In genomic region chr11:72222106-72222891, GRCh38 we compare ENCODE assay signal across 8 cellular contexts. TPM values are rescaled to one million over a fixed set of nuclear protein-coding genes. Genes with fewer than 3 reads are reported as not detected.
A peak's percentile ranks its signal among the peaks of the same experiment; 100 is the strongest.
DNase-seq lines count a peak whose midpoint lies in the region; ATAC-seq, FAIRE-seq and TF ChIP-seq lines count a peak whose summit lies in the region.

No MANE protein-coding gene starts in this region.

- TSS peak; percentile 92 for BruUV-seq in GM12878 (replicated peaks; lab: Mats Ljungman, UMichigan)

- ATAC-seq in heart left ventricle (no peak), Right ventricle myocardium superior (ENCODE audit: poor library complexity) (no peak), GM12878 (no peak), memory B cell (ENCODE audit: low read depth) (no peak), HG02571 (IDR thresholded peaks at IDR 0.05; ENCODE audit: unreplicated experiment) (no peak)

- H3K9me3 ChIP-seq in heart left ventricle (no peaks in the 10 kb centered on the region), GM12878 (replicated peaks; ENCODE audit: control insufficient read depth, insufficient read depth, low read length) (no peaks in the 10 kb centered on the region), vagina (no peaks in the 10 kb centered on the region)

- peaks cover 26% of the 10 kb centered on the region for H3K79me2 ChIP-seq in GM12878 (ENCODE audit: control insufficient read depth, insufficient read depth, low read length)

- H3K4me1 ChIP-seq in heart left ventricle (peaks cover 0 to 55% (median 17%) of the 10 kb centered on the region in 12 donors), GM12878 (ENCODE audit: control insufficient read depth, insufficient read depth, low read length) (peaks cover 23% of the 10 kb centered on the region), vagina (peaks cover 31% of the 10 kb centered on the region)

- TF ChIP-seq RAD21 in GM12878 (IDR thresholded peaks at IDR 0.05; ENCODE audit: insufficient read depth, low read depth, low read length): no peak

- H3K27ac ChIP-seq in heart left ventricle (peak overlapping the region in 11 of 12 donors; percentile 96 to 100 (median 99)), GM12878 (ENCODE audit: control insufficient read depth, insufficient read depth) (peak overlapping the region; percentile 75), vagina (peak overlapping the region; percentile 97)

- no peak for TF ChIP-seq EP300 in GM12878 (IDR thresholded peaks at IDR 0.05; ENCODE audit: borderline replicate concordance in 1 of 2, control insufficient read depth in 1 of 2, low read depth in 2 of 2, low read length in 2 of 2)

- peak overlapping the region; percentile 20 for H2AFZ ChIP-seq in GM12878 (ENCODE audit: control insufficient read depth, low read depth, low read length)

- no peak for TF ChIP-seq CTCF in heart left ventricle (IDR thresholded peaks at IDR 0.05)
- TF ChIP-seq CTCF in GM12878 (IDR thresholded peaks at IDR 0.05 in 2 of 3, conservative IDR thresholded peaks at IDR 0.05 in 1 of 3; ENCODE audit: control insufficient read depth in 2 of 3, extremely low read depth in 1 of 3, insufficient read depth in 1 of 3, low read depth in 3 of 3, low read length in 3 of 3): no peak
- no peak for TF ChIP-seq CTCF in vagina (IDR thresholded peaks at IDR 0.05)

- H3K4me3 ChIP-seq in heart left ventricle (peak overlapping the region; percentile 58 to 99 (median 88)), GM12878 (peak overlapping the region; percentile 99), vagina (peak overlapping the region; percentile 89 to 94)

- FAIRE-seq in GM12878 (lab: Jason Lieb, UNC): no peak

- H3K4me3 Mint-ChIP-seq in memory B cell: peak overlapping the region; percentile 93

- H3K4me2 ChIP-seq in GM12878 (ENCODE audit: control insufficient read depth, insufficient read depth): peak overlapping the region; percentile 77

- H3K9me3 Mint-ChIP-seq in memory B cell: no peaks in the 10 kb centered on the region

- DNase-seq in heart left ventricle (peak in 1 of 5 donors; percentile 27), Right ventricle myocardium superior (no peak), GM12878 (ENCODE audit: low read depth, low spot score) (no peak), memory B cell (ENCODE audit: low spot score in 2 of 2) (peak in 1 of 2 donors; percentile 6), vagina (ENCODE audit: extremely low spot score in 2 of 2) (peak; percentile 43 to 89), NCI-H1092 (lab: John Stamatoyannopoulos, UW) (no peak), hippocampal formation (lab: John Stamatoyannopoulos, UW) (no peak)

- peak overlapping the region; percentile 91 for H3K27ac Mint-ChIP-seq in memory B cell

- intact Hi-C loops in heart left ventricle (cut with DNase I) (loop anchor here in 5 of 10 donors (2.0 to 10.0 kb wide), 6 partner anchors 109 to 207 kb away; partner anchors contain the start of gene ANAPC15 (in 2 of the 5)), Right ventricle myocardium superior (cut with DNase I) (no loop called here), GM12878 (cut with micrococcal nuclease; ENCODE audit: unreplicated experiment) (loop anchor here (5.0 kb wide), 1 partner anchor 210 kb away; the partner anchor contains the start of gene CLPB), vagina (cut with DNase I) (no loop called here)

- in situ Hi-C loops in GM12878 (cut with MboI): no loop called here

- H3K4me1 Mint-ChIP-seq in memory B cell: peaks cover 45% of the 10 kb centered on the region

- TF ChIP-seq POLR2A in heart left ventricle (IDR thresholded peaks at IDR 0.05) (no peak), GM12878 (IDR thresholded peaks at IDR 0.05; ENCODE audit: low read depth, low read length) (no peak), vagina (IDR thresholded peaks at IDR 0.05) (no peak)

- POLR2A ChIA-PET in GM12878 (lab: Charles Lee): interaction anchor here (0.5 to 1.6 kb wide), 4 partner anchors 14 to 110 kb away, joined by 3 to 7 read pairs (median 4); partner anchors contain the start of gene ANAPC15

- no peaks in the 10 kb centered on the region for H3K27me3 Mint-ChIP-seq in memory B cell

- H4K20me1 ChIP-seq in GM12878 (ENCODE audit: control insufficient read depth, insufficient read depth): no peaks in the 10 kb centered on the region

- SMC1A ChIA-PET in GM12878 (lab: Charles Lee; ENCODE audit: uncharacterized antibody, unreplicated experiment): interaction anchor here (0.6 to 2.3 kb wide), 6 partner anchors 16 to 209 kb away, joined by 3 to 8 read pairs (median 3); no protein-coding TSS in a partner anchor

- H3K27me3 ChIP-seq in heart left ventricle: peaks cover 0 to 7% (median 0%) of the 10 kb centered on the region in 9 donors
- no peaks in the 10 kb centered on the region for H3K27me3 ChIP-seq in GM12878 (replicated peaks in 1 of 2; ENCODE audit: control insufficient read depth in 2 of 2, insufficient read depth in 2 of 2, low read length in 1 of 2)
- H3K27me3 ChIP-seq in vagina: no peaks in the 10 kb centered on the region

- WGBS in heart left ventricle, 4 donors: 59 to 68% (median 63%) methylated on average over 6 of the region's 6 CpGs
- 40% methylated on average over 6 of the region's 6 CpGs for WGBS in GM12878 (ENCODE audit: insufficient coverage, insufficient replicate concordance, low lambda C conversion rate, missing lambda C conversion rate)

- H3K36me3 ChIP-seq in heart left ventricle: peaks cover 0 to 7% (median 4%) of the 10 kb centered on the region in 9 donors
- peaks cover 0 to under 1% of the 10 kb centered on the region in 2 experiments; a peak in 1 of 4 replicates for H3K36me3 ChIP-seq in GM12878 (ENCODE audit: control insufficient read depth in 2 of 2, insufficient read depth in 2 of 2, low read length in 1 of 2)
- no peaks in the 10 kb centered on the region for H3K36me3 ChIP-seq in vagina

- RAD21 ChIA-PET in GM12878 (lab: Charles Lee; ENCODE audit: unreplicated experiment): interaction anchor here (0.9 to 2.4 kb wide), 6 partner anchors 25 to 500 kb away, joined by 3 to 11 read pairs (median 4); partner anchors contain the start of gene XNDC1N

- CTCF ChIA-PET in GM12878 (lab: Yijun Ruan, JAX): interaction anchor here (0.9 to 1.9 kb wide), 11 partner anchors 14 to 294 kb away, joined by 3 to 8 read pairs (median 4); partner anchors contain the start of genes CLPB and XNDC1N

- H3K36me3 Mint-ChIP-seq in memory B cell: no peaks in the 10 kb centered on the region

- peak overlapping the region; percentile 68 for H3K9ac ChIP-seq in GM12878 (ENCODE audit: control insufficient read depth, insufficient read depth, low read length)

RNA-seq across cellular contexts. Expression of gene INPPL1, which starts 2.3 kb away (rescaled TPM):
- total RNA-seq in heart left ventricle: 100 to 1,000 TPM in 5 of 9 donors, 10 to 100 TPM in 4; 94.7 to 146 (median 112) TPM
- 10 to 100 TPM; 73.2 to 89.1 TPM for polyA plus RNA-seq in heart left ventricle
- 133 TPM for total RNA-seq in Right ventricle myocardium superior
- 149 and 152 TPM in 2 replicates for total RNA-seq in GM12878 (2013; cell fraction: nucleolus; rRNA removed)
- total RNA-seq in GM12878 (2014; rRNA removed): 62.3 and 66.3 TPM in 2 replicates
- 32.1 and 33.1 TPM in 2 replicates for total RNA-seq in GM12878 (2014; rRNA removed; fragmentation: Illumina TruSeq; extraction: Trizol)
- 110 and 116 TPM in 2 replicates for total RNA-seq in GM12878 (2021)
- 39.6 TPM for polyA plus RNA-seq in GM12878 (2011; ENCODE audit: low read depth)
- 36.2 and 68.8 TPM in 2 replicates for polyA plus RNA-seq in GM12878 (2011; rRNA removed)
- 45.3 and 59.8 TPM in 2 replicates for polyA plus RNA-seq in GM12878 (2011; cell fraction: cytosol; rRNA removed)
- polyA plus RNA-seq in GM12878 (2011; cell fraction: nucleus; rRNA removed): 613 and 647 TPM in 2 replicates
- 71.7 and 110 TPM in 2 replicates for polyA plus RNA-seq in GM12878 (2012)
- 54.7 and 62.3 TPM in 2 replicates for polyA plus RNA-seq in GM12878 (2014; fragmentation: Illumina TruSeq; extraction: Trizol)
- polyA plus RNA-seq in GM12878 (2014; fragmentation: Nextera tagmentation; extraction: Ambion mirVana): 1 to 10 TPM in 1 of 2 experiments, under 1 TPM in 1; 0.47 to 1.0 TPM
- polyA plus RNA-seq in GM12878 (2014; rRNA removed): 77.5 and 94.4 TPM in 2 replicates
- polyA plus RNA-seq in GM12878 (2016; fragmentation: Nextera tagmentation; extraction: Ambion mirVana): 10 to 100 TPM in 1 of 2 experiments, 1 to 10 TPM in 1; 9.7 to 20.0 TPM
- 70.7 and 93.0 TPM in 2 replicates for polyA minus RNA-seq in GM12878 (2011; rRNA and poly(A)+ RNA removed)
- polyA minus RNA-seq in GM12878 (2011; cell fraction: cytosol; rRNA and poly(A)+ RNA removed): 52.8 and 55.7 TPM in 2 replicates
- 158 and 247 TPM in 2 replicates for polyA minus RNA-seq in GM12878 (2011; cell fraction: nucleus; rRNA and poly(A)+ RNA removed)
- 69.2 TPM for total RNA-seq in vagina

RNA-seq across cellular contexts. Expression of gene FOLR2, which starts 5.7 kb away (rescaled TPM):
- total RNA-seq in heart left ventricle (100 to 1,000 TPM in 1 of 9 donors, 10 to 100 TPM in 7, 1 to 10 TPM in 1; 9.6 to 136 (median 18.0) TPM), Right ventricle myocardium superior (27.1 TPM), GM12878 (2014; rRNA removed) (2.7 and 3.5 TPM in 2 replicates), GM12878 (2014; rRNA removed; fragmentation: Illumina TruSeq; extraction: Trizol) (1.9 and 2.2 TPM in 2 replicates), GM12878 (2021) (1.4 and 1.5 TPM in 2 replicates), vagina (19.4 TPM)
- polyA plus RNA-seq in heart left ventricle (1 to 10 TPM; 5.0 to 6.5 TPM), GM12878 (2011; rRNA removed) (0.10 TPM in 1 of 2 replicates, not detected in the other), GM12878 (2014; fragmentation: Illumina TruSeq; extraction: Trizol) (1.6 and 2.0 TPM in 2 replicates), GM12878 (2014; fragmentation: Nextera tagmentation; extraction: Ambion mirVana) (10 to 100 TPM; 11.0 to 11.1 TPM), GM12878 (2014; rRNA removed) (3.2 and 3.7 TPM in 2 replicates), GM12878 (2016; fragmentation: Nextera tagmentation; extraction: Ambion mirVana) (1 to 10 TPM; 1.2 to 1.6 TPM)
- total RNA-seq in GM12878 (2013; cell fraction: nucleolus; rRNA removed): not detected in 2 replicates
- polyA plus RNA-seq in GM12878 (2011; ENCODE audit: low read depth): 1.5 TPM
- polyA plus RNA-seq in GM12878 (2011; cell fraction: cytosol; rRNA removed): 0.12 and 0.25 TPM in 2 replicates
- polyA plus RNA-seq in GM12878 (2011; cell fraction: nucleus; rRNA removed): 0.21 and 0.54 TPM in 2 replicates
- polyA plus RNA-seq in GM12878 (2012): 1.7 and 1.9 TPM in 2 replicates
- not detected in 2 replicates for polyA minus RNA-seq in GM12878 (2011; rRNA and poly(A)+ RNA removed)
- polyA minus RNA-seq in GM12878 (2011; cell fraction: cytosol; rRNA and poly(A)+ RNA removed): not detected in 2 replicates
- not detected in 2 replicates for polyA minus RNA-seq in GM12878 (2011; cell fraction: nucleus; rRNA and poly(A)+ RNA removed)

RNA-seq across cellular contexts. Expression of gene PHOX2A, which starts 21.7 kb away (rescaled TPM):
- total RNA-seq in heart left ventricle (not detected), Right ventricle myocardium superior (not detected), GM12878 (2014; rRNA removed) (not detected in 2 replicates), GM12878 (2014; rRNA removed; fragmentation: Illumina TruSeq; extraction: Trizol) (not detected in 2 replicates), GM12878 (2021) (not detected in 2 replicates), vagina (3.4 TPM)
- polyA plus RNA-seq in heart left ventricle (not detected), GM12878 (2011; rRNA removed) (not detected in 2 replicates), GM12878 (2014; fragmentation: Illumina TruSeq; extraction: Trizol) (not detected in 2 replicates), GM12878 (2014; fragmentation: Nextera tagmentation; extraction: Ambion mirVana) (not detected), GM12878 (2014; rRNA removed) (not detected in 2 replicates), GM12878 (2016; fragmentation: Nextera tagmentation; extraction: Ambion mirVana) (not detected)
- not detected in 2 replicates for total RNA-seq in GM12878 (2013; cell fraction: nucleolus; rRNA removed)
- polyA plus RNA-seq in GM12878 (2011; ENCODE audit: low read depth): not detected
- not detected in 2 replicates for polyA plus RNA-seq in GM12878 (2011; cell fraction: cytosol; rRNA removed)
- not detected in 2 replicates for polyA plus RNA-seq in GM12878 (2011; cell fraction: nucleus; rRNA removed)
- not detected in 2 replicates for polyA plus RNA-seq in GM12878 (2012)
- not detected in 2 replicates for polyA minus RNA-seq in GM12878 (2011; rRNA and poly(A)+ RNA removed)
- polyA minus RNA-seq in GM12878 (2011; cell fraction: cytosol; rRNA and poly(A)+ RNA removed): not detected in 2 replicates
- polyA minus RNA-seq in GM12878 (2011; cell fraction: nucleus; rRNA and poly(A)+ RNA removed): not detected in 2 replicates

RNA-seq across cellular contexts. Expression of gene FOLR1, which starts 30.4 kb away (rescaled TPM):
- total RNA-seq in heart left ventricle: under 1 TPM in 3 of 9 donors, not detected in 6; 0.21 to 0.79 (median 0.39) TPM
- under 1 TPM in 1 of 2 donors, not detected in 1; 0.08 TPM for polyA plus RNA-seq in heart left ventricle
- 0.94 TPM for total RNA-seq in Right ventricle myocardium superior
- total RNA-seq in GM12878 (2013; cell fraction: nucleolus; rRNA removed): not detected in 2 replicates
- not detected in 2 replicates for total RNA-seq in GM12878 (2014; rRNA removed)
- total RNA-seq in GM12878 (2014; rRNA removed; fragmentation: Illumina TruSeq; extraction: Trizol): not detected in 2 replicates
- not detected in 2 replicates for total RNA-seq in GM12878 (2021)
- not detected for polyA plus RNA-seq in GM12878 (2011; ENCODE audit: low read depth)
- polyA plus RNA-seq in GM12878 (2011; rRNA removed): not detected in 2 replicates
- not detected in 2 replicates for polyA plus RNA-seq in GM12878 (2011; cell fraction: cytosol; rRNA removed)
- polyA plus RNA-seq in GM12878 (2011; cell fraction: nucleus; rRNA removed): not detected in 2 replicates
- not detected in 2 replicates for polyA plus RNA-seq in GM12878 (2012)
- not detected in 2 replicates for polyA plus RNA-seq in GM12878 (2014; fragmentation: Illumina TruSeq; extraction: Trizol)
- not detected for polyA plus RNA-seq in GM12878 (2014; fragmentation: Nextera tagmentation; extraction: Ambion mirVana)
- polyA plus RNA-seq in GM12878 (2014; rRNA removed): not detected in 2 replicates
- not detected for polyA plus RNA-seq in GM12878 (2016; fragmentation: Nextera tagmentation; extraction: Ambion mirVana)
- not detected in 2 replicates for polyA minus RNA-seq in GM12878 (2011; rRNA and poly(A)+ RNA removed)
- polyA minus RNA-seq in GM12878 (2011; cell fraction: cytosol; rRNA and poly(A)+ RNA removed): 2.0 and 2.7 TPM in 2 replicates
- polyA minus RNA-seq in GM12878 (2011; cell fraction: nucleus; rRNA and poly(A)+ RNA removed): 0.97 and 1.3 TPM in 2 replicates
- not detected for total RNA-seq in vagina

Comparison
In these comparisons a context has a peak if more than half of its experiments do, and no peak if none do; other contexts are left out.
1. DNase-seq: peak in vagina (2 of 2); none in Right ventricle myocardium superior (single experiment), GM12878 (single experiment), NCI-H1092 (single experiment) and hippocampal formation (0 of 2).
2. Peak in every context shown above with its lines, with median percentiles within 50 percentile points of each other: H3K27ac ChIP-seq and H3K4me3 ChIP-seq.